ENCODE assay signal across 1 cellular context in the genomic region with DNA sequence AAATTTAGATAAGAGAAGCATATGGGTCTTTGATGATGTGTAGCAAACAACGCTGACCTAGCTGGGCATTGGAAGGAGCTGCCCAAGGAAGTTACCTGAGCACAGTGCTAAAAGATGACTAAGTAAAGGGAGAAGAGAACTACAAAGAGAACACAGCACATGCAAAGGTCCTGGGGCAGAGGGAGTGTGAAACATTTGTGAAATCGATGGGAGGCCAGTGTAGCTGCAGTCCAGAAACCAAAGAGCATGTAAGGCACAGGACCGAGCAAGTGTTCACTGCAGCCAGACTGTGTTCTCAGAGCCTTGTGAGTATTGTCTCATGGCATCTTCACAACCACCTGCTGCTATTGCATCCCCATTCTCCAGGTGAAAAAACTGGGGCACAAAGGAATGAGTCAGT.
A peak's percentile ranks its signal among the peaks of the same experiment; 100 is the strongest.
TF ChIP-seq lines count a peak whose summit lies in the region.

No MANE protein-coding gene starts in this region.

TF ChIP-seq in HepG2, 621 proteins besides CTCF, POLR2A, EP300 and RAD21:
- TF ChIP-seq ZNF629 (CRISPR knock-in tag; conservative IDR thresholded peaks at IDR 0.05) (0 out of 2 replicates have a peak, but pooled peaks have one; percentile 11), ZNF839 (CRISPR knock-in tag; IDR thresholded peaks at IDR 0.05; ENCODE audit: borderline replicate concordance) (no peak)
